ENCODE assay signal across 14 cellular contexts in the genomic region with DNA sequence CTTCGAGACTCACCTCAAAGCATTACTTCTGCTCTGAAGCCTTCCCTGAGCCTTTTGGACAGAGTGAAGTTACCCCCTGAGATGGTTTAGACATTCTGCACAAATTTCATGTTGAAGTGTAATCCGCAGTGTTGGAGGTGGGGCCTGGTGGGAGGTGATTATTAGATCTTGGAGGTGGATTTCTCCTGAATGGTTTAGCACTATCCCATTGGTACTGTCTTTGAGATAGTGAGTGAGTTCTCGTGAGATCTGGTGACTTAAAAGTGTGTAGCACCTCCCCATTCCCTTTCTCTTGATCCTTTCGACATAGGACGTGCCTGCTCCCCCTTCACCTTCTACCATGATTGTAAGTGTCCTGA. TPM values are rescaled to one million over a fixed set of nuclear protein-coding genes. Genes with fewer than 3 reads are reported as not detected.
DNase-seq lines count a peak whose midpoint lies in the region; ATAC-seq and TF ChIP-seq lines count a peak whose summit lies in the region.
"Had no signal": no experiment of that assay in that cellular context is flagged by ENCODE, and none has a peak within 500 bp of the region (broad histone marks: within the 10 kb centered on the region; RNA-seq: fewer than 3 reads in every experiment).

No MANE protein-coding gene starts in this region.

- H3K9me3 Mint-ChIP-seq in natural killer cell treated with Interleukin-12 subunit alpha and Interleukin-12 subunit beta and Interleukin-15 and Interleukin-18, amount 100 ng/mL, for 72 hours = no peaks in the 10 kb centered on the region
- no peaks in the 10 kb centered on the region for H3K9me3 Mint-ChIP-seq in natural killer cell
- no peaks in the 10 kb centered on the region for H3K9me3 Mint-ChIP-seq in activated naive CD8-positive, alpha-beta T cell (ENCODE audit: low read depth)
- H3K9me3 Mint-ChIP-seq: activated naive CD8-positive, alpha-beta T cell treated with anti-CD3 and anti-CD28 coated beads, Interleukin-2, amount 10 ng/mL, durations not matched to agents 7 days and 5 days; stimulated activated naive B cell treated with anti-CD40 and anti-IgM and Interleukin-4, amounts not matched to agents 10 μg/mL and 1 μg/mL and 100 μg/mL, for 72 hours had no signal

- peaks cover 10 to 11% of the 10 kb centered on the region in 2 donors for H3K4me1 Mint-ChIP-seq in natural killer cell treated with Interleukin-12 subunit alpha and Interleukin-12 subunit beta and Interleukin-15 and Interleukin-18, amount 100 ng/mL, for 72 hours (ENCODE audit: low read depth in 2 of 2)
- H3K4me1 Mint-ChIP-seq in natural killer cell = peaks cover 0 to 9% of the 10 kb centered on the region in 2 donors
- peaks cover 23% of the 10 kb centered on the region for H3K4me1 Mint-ChIP-seq in activated naive CD8-positive, alpha-beta T cell (ENCODE audit: low read depth)

- no peaks in the 10 kb centered on the region for H3K27me3 ChIP-seq in uterus

- no peak overlapping the region for H3K4me3 Mint-ChIP-seq in natural killer cell treated with Interleukin-12 subunit alpha and Interleukin-12 subunit beta and Interleukin-15 and Interleukin-18, amount 100 ng/mL, for 72 hours
- H3K4me3 Mint-ChIP-seq in natural killer cell = no peak overlapping the region
- no peak overlapping the region for H3K4me3 Mint-ChIP-seq in activated naive CD8-positive, alpha-beta T cell
- H3K4me3 Mint-ChIP-seq: activated naive CD8-positive, alpha-beta T cell treated with anti-CD3 and anti-CD28 coated beads, Interleukin-2, amount 10 ng/mL, durations not matched to agents 7 days and 5 days; stimulated activated naive B cell treated with anti-CD40 and anti-IgM and Interleukin-4, amounts not matched to agents 10 μg/mL and 1 μg/mL and 100 μg/mL, for 72 hours had no signal

- no peak for DNase-seq in natural killer cell treated with Interleukin-12 subunit alpha and Interleukin-12 subunit beta and Interleukin-15 and Interleukin-18, amount 100 ng/mL, for 72 hours (ENCODE audit: low spot score)
- DNase-seq in natural killer cell (no peak), islet precursor cell (peak; percentile 51), uterus (no peak), MV-4-11 (lab: John Stamatoyannopoulos, UW) (no peak), cardiac septum (ENCODE audit: low spot score) (no peak)
- DNase-seq: activated CD4-positive, alpha-beta T cell treated with anti-CD3 and anti-CD28 coated beads for 4 hours; activated naive CD8-positive, alpha-beta T cell treated with anti-CD3 and anti-CD28 coated beads, Interleukin-2, amount 10 ng/mL, durations not matched to agents 7 days and 5 days; midbrain; stimulated activated CD4-positive, alpha-beta T cell treated with anti-CD3 and anti-CD28 coated beads, Interleukin-4, amount 100 ng/mL, for 24 hours; stimulated activated naive B cell treated with anti-CD40 and anti-IgM and Interleukin-4, amounts not matched to agents 10 μg/mL and 1 μg/mL and 100 μg/mL, for 72 hours had no signal

- TF ChIP-seq CTCF in natural killer cell (IDR thresholded peaks at IDR 0.05) (no peak), uterus (IDR thresholded peaks at IDR 0.05) (no peak)

- H3K36me3 Mint-ChIP-seq in natural killer cell treated with Interleukin-12 subunit alpha and Interleukin-12 subunit beta and Interleukin-15 and Interleukin-18, amount 100 ng/mL, for 72 hours = peaks cover 13% of the 10 kb centered on the region
- no peaks in the 10 kb centered on the region for H3K36me3 Mint-ChIP-seq in natural killer cell
- H3K36me3 Mint-ChIP-seq in activated naive CD8-positive, alpha-beta T cell = peaks cover 14% of the 10 kb centered on the region
- H3K36me3 Mint-ChIP-seq: stimulated activated naive B cell treated with anti-CD40 and anti-IgM and Interleukin-4, amounts not matched to agents 10 μg/mL and 1 μg/mL and 100 μg/mL, for 72 hours had no signal

- peak overlapping the region; percentile 84 to 85 for H3K27ac ChIP-seq in uterus
- H3K27ac ChIP-seq: coronary artery had no signal

- ATAC-seq in natural killer cell treated with Interleukin-12 subunit alpha and Interleukin-12 subunit beta and Interleukin-15 and Interleukin-18, amount 100 ng/mL, for 72 hours = no peak
- ATAC-seq in natural killer cell (no peak), HG02981 (IDR thresholded peaks at IDR 0.05; ENCODE audit: unreplicated experiment) (no peak)

- no peaks in the 10 kb centered on the region for H3K27me3 Mint-ChIP-seq in natural killer cell treated with Interleukin-12 subunit alpha and Interleukin-12 subunit beta and Interleukin-15 and Interleukin-18, amount 100 ng/mL, for 72 hours
- no peaks in the 10 kb centered on the region for H3K27me3 Mint-ChIP-seq in natural killer cell (ENCODE audit: low read depth in 2 of 2)
- H3K27me3 Mint-ChIP-seq in activated naive CD8-positive, alpha-beta T cell = no peaks in the 10 kb centered on the region
- H3K27me3 Mint-ChIP-seq: activated naive CD8-positive, alpha-beta T cell treated with anti-CD3 and anti-CD28 coated beads, Interleukin-2, amount 10 ng/mL, durations not matched to agents 7 days and 5 days had no signal

- no peak overlapping the region for H3K4me3 ChIP-seq in uterus
- H3K4me3 ChIP-seq: coronary artery had no signal

- no peaks in the 10 kb centered on the region for H3K36me3 ChIP-seq in uterus

- no peaks in the 10 kb centered on the region for H3K4me1 ChIP-seq in uterus

- intact Hi-C loops in natural killer cell (cut with micrococcal nuclease) (no loop called here), uterus (cut with DNase I; ENCODE audit: low total_unique reads) (no loop called here), cardiac septum (cut with DNase I) (no loop called here)

- TF ChIP-seq POLR2A in uterus (IDR thresholded peaks at IDR 0.05) = no peak

- peak overlapping the region; percentile 55 to 73 for H3K27ac Mint-ChIP-seq in natural killer cell treated with Interleukin-12 subunit alpha and Interleukin-12 subunit beta and Interleukin-15 and Interleukin-18, amount 100 ng/mL, for 72 hours
- H3K27ac Mint-ChIP-seq in natural killer cell = no peak overlapping the region
- H3K27ac Mint-ChIP-seq in activated naive CD8-positive, alpha-beta T cell = peak overlapping the region; percentile 82

- H3K9me3 ChIP-seq in uterus = no peaks in the 10 kb centered on the region

RNA-seq across cellular contexts. Expression of a gene that starts 8.8 kb away (rescaled TPM):
- total RNA-seq in natural killer cell treated with Interleukin-12 subunit alpha and Interleukin-12 subunit beta and Interleukin-15 and Interleukin-18, amount 100 ng/mL, for 72 hours = 100 to 1,000 TPM in 1 of 2 donors, 10 to 100 TPM in 1; 48.7 to 187 TPM
- total RNA-seq in natural killer cell (10 to 100 TPM; 36.3 to 51.5 (median 39.8) TPM), uterus (100 to 1,000 TPM in 1 of 4 donors, 10 to 100 TPM in 3; 12.0 to 110 (median 38.5) TPM), cardiac septum (26.8 TPM)

RNA-seq across cellular contexts. Expression of a gene that starts 46.2 kb away (rescaled TPM):
- total RNA-seq in natural killer cell treated with Interleukin-12 subunit alpha and Interleukin-12 subunit beta and Interleukin-15 and Interleukin-18, amount 100 ng/mL, for 72 hours = 100 to 1,000 TPM; 180 to 276 TPM
- 10 to 100 TPM in 1 of 3 donors, 1 to 10 TPM in 2; 5.8 to 13.6 (median 7.8) TPM for total RNA-seq in natural killer cell
- 10 to 100 TPM in 1 of 4 donors, 1 to 10 TPM in 1, under 1 TPM in 1, not detected in 1; 0.26 to 28.6 (median 4.8) TPM for total RNA-seq in uterus
- total RNA-seq in cardiac septum = 1.9 TPM

Comparison
In these comparisons a context has a peak if more than half of its experiments do, and no peak if none do; other contexts are left out.
1. H3K27ac Mint-ChIP-seq: peak in natural killer cell treated with Interleukin-12 subunit alpha and Interleukin-12 subunit beta and Interleukin-15 and Interleukin-18, amount 100 ng/mL, for 72 hours (2 of 2) and activated naive CD8-positive, alpha-beta T cell (single experiment); none in natural killer cell (0 of 2).
2. RNA of a gene that starts 46.2 kb away (total RNA-seq): 180 to 276 TPM in natural killer cell treated with Interleukin-12 subunit alpha and Interleukin-12 subunit beta and Interleukin-15 and Interleukin-18, amount 100 ng/mL, for 72 hours; 5.8 to 13.6 TPM in natural killer cell, 0.26 to 28.6 TPM in uterus and 1.9 TPM in cardiac septum (single experiment); every median in the first group is over 4 times any median in the second.